In genomic region chr12:48157889-48158370, GRCh38 we compare ENCODE assay signal across 8 cellular contexts. TPM values are rescaled to one million over a fixed set of nuclear protein-coding genes. Genes with fewer than 3 reads are reported as not detected.
A peak's percentile ranks its signal among the peaks of the same experiment; 100 is the strongest.
DNase-seq lines count a peak whose midpoint lies in the region; ATAC-seq and TF ChIP-seq lines count a peak whose summit lies in the region.

No MANE protein-coding gene starts in this region.

- TF ChIP-seq EP300 in suprapubic skin (IDR thresholded peaks at IDR 0.05): no peak

- no peaks in the 10 kb centered on the region for H3K9me3 Mint-ChIP-seq in activated CD4-positive, alpha-beta T cell treated with anti-CD3 and anti-CD28 coated beads, Interleukin-2, amount 10 ng/mL, durations not matched to agents 24 days and 14 days
- H3K9me3 Mint-ChIP-seq in activated CD4-positive, alpha-beta memory T cell treated with anti-CD3 and anti-CD28 coated beads for 36 hours: no peaks in the 10 kb centered on the region

- H3K27ac Mint-ChIP-seq in activated CD4-positive, alpha-beta T cell treated with anti-CD3 and anti-CD28 coated beads, Interleukin-2, amount 10 ng/mL, durations not matched to agents 24 days and 14 days: peak overlapping the region; percentile 96
- peak overlapping the region; percentile 96 for H3K27ac Mint-ChIP-seq in activated CD4-positive, alpha-beta memory T cell treated with anti-CD3 and anti-CD28 coated beads for 36 hours

- peaks cover 24% of the 10 kb centered on the region for H3K4me1 Mint-ChIP-seq in activated CD4-positive, alpha-beta T cell treated with anti-CD3 and anti-CD28 coated beads, Interleukin-2, amount 10 ng/mL, durations not matched to agents 24 days and 14 days
- peaks cover 32% of the 10 kb centered on the region for H3K4me1 Mint-ChIP-seq in activated CD4-positive, alpha-beta memory T cell treated with anti-CD3 and anti-CD28 coated beads for 36 hours (ENCODE audit: low read depth)

- CTCF ChIA-PET in activated CD4-positive, alpha-beta memory T cell treated with anti-CD3 and anti-CD28 coated beads for 36 hours (lab: Charles Lee): interaction anchor here (0.7 to 3.1 kb wide), 11 partner anchors 16 to 460 kb away, joined by 3 to 16 read pairs (median 5); partner anchors contain the start of genes CCDC184, SENP1 and TMEM106C

- TF ChIP-seq POLR2A in suprapubic skin (IDR thresholded peaks at IDR 0.05): no peak

- 59% methylated on average over 3 of the region's 3 CpGs for WGBS in suprapubic skin

- peak overlapping the region; percentile 85 for H3K27ac ChIP-seq in suprapubic skin

- POLR2A ChIA-PET in activated CD4-positive, alpha-beta memory T cell treated with anti-CD3 and anti-CD28 coated beads for 36 hours (lab: Charles Lee): interaction anchor here (0.7 to 2.6 kb wide), 7 partner anchors 10 to 452 kb away, joined by 3 to 25 read pairs (median 5); partner anchors contain the start of genes CCDC184, RPAP3 and SENP1

- TF ChIP-seq CTCF in suprapubic skin (IDR thresholded peaks at IDR 0.05): no peak

- H3K9me3 ChIP-seq in iPS-18c (ENCODE audit: control insufficient read depth, insufficient read depth, low read length) (no peaks in the 10 kb centered on the region), suprapubic skin (no peaks in the 10 kb centered on the region)

- peaks cover 15% of the 10 kb centered on the region for H3K36me3 ChIP-seq in suprapubic skin

- ATAC-seq in GM18873 (IDR thresholded peaks at IDR 0.05; ENCODE audit: low FRiP score, unreplicated experiment): no peak

- peak; percentile 67 for DNase-seq in activated CD4-positive, alpha-beta T cell treated with anti-CD3 and anti-CD28 coated beads, Interleukin-2, amount 10 ng/mL, durations not matched to agents 24 days and 14 days
- no peak for DNase-seq in activated CD4-positive, alpha-beta T cell treated with anti-CD3 and anti-CD28 coated beads, Interleukin-2, amount 50 U/mL, for 4 hours
- DNase-seq in activated CD4-positive, alpha-beta memory T cell treated with anti-CD3 and anti-CD28 coated beads for 36 hours: peak; percentile 41
- DNase-seq in suprapubic skin (ENCODE audit: low spot score in 2 of 2): no peak
- no peak for DNase-seq in stimulated activated naive CD4-positive, alpha-beta T cell treated with Interleukin-2 at 50 U/mL for 16 hours (lab: John Stamatoyannopoulos, UW)
- no peak for DNase-seq in nucleus accumbens (lab: John Stamatoyannopoulos, UW)

- intact Hi-C loops in activated CD4-positive, alpha-beta T cell treated with anti-CD3 and anti-CD28 coated beads, Interleukin-2, amount 10 ng/mL, durations not matched to agents 24 days and 14 days (cut with micrococcal nuclease): loop anchor here (1.0 to 5.0 kb wide), 4 partner anchors 39 to 196 kb away; partner anchors contain the start of genes PFKM, SENP1 and TMEM106C
- intact Hi-C loops in activated CD4-positive, alpha-beta memory T cell treated with anti-CD3 and anti-CD28 coated beads for 36 hours (cut with micrococcal nuclease): loop anchor here (1.0 to 2.0 kb wide), 6 partner anchors 25 to 559 kb away; partner anchors contain the start of genes CCDC184, CCNT1, PFKM and SENP1

- no peaks in the 10 kb centered on the region for H3K27me3 ChIP-seq in suprapubic skin

- peaks cover 14% of the 10 kb centered on the region for H3K4me1 ChIP-seq in suprapubic skin

- H3K36me3 Mint-ChIP-seq in activated CD4-positive, alpha-beta T cell treated with anti-CD3 and anti-CD28 coated beads, Interleukin-2, amount 10 ng/mL, durations not matched to agents 24 days and 14 days (ENCODE audit: low read depth): peaks cover 14% of the 10 kb centered on the region
- peaks cover 6% of the 10 kb centered on the region for H3K36me3 Mint-ChIP-seq in activated CD4-positive, alpha-beta memory T cell treated with anti-CD3 and anti-CD28 coated beads for 36 hours

- H3K27me3 Mint-ChIP-seq in activated CD4-positive, alpha-beta T cell treated with anti-CD3 and anti-CD28 coated beads, Interleukin-2, amount 10 ng/mL, durations not matched to agents 24 days and 14 days: peaks cover 9% of the 10 kb centered on the region
- H3K27me3 Mint-ChIP-seq in activated CD4-positive, alpha-beta memory T cell treated with anti-CD3 and anti-CD28 coated beads for 36 hours: no peaks in the 10 kb centered on the region

- H3K4me3 ChIP-seq in iPS-18c (ENCODE audit: insufficient read depth, low read depth, low read length) (peak overlapping the region; percentile 11; the same call in 1 of the 2 replicates), suprapubic skin (peak overlapping the region; percentile 94)

- peak overlapping the region; percentile 98 for H3K4me3 Mint-ChIP-seq in activated CD4-positive, alpha-beta T cell treated with anti-CD3 and anti-CD28 coated beads, Interleukin-2, amount 10 ng/mL, durations not matched to agents 24 days and 14 days
- peak overlapping the region; percentile 94 for H3K4me3 Mint-ChIP-seq in activated CD4-positive, alpha-beta memory T cell treated with anti-CD3 and anti-CD28 coated beads for 36 hours

RNA-seq across cellular contexts. Expression of gene ASB8, which starts 0.6 kb away (rescaled TPM):
- total RNA-seq in activated CD4-positive, alpha-beta T cell treated with anti-CD3 and anti-CD28 coated beads, Interleukin-2, amount 10 ng/mL, durations not matched to agents 24 days and 14 days: 30.0 and 35.8 TPM in 2 replicates
- total RNA-seq in activated CD4-positive, alpha-beta memory T cell treated with anti-CD3 and anti-CD28 coated beads for 36 hours: 10 to 100 TPM; 31.4 to 33.6 TPM
- 10 to 100 TPM; 19.8 to 49.4 (median 23.6) TPM for total RNA-seq in suprapubic skin

RNA-seq across cellular contexts. Expression of gene CCDC184, which starts 25.5 kb away (rescaled TPM):
- 0.38 and 0.44 TPM in 2 replicates for total RNA-seq in activated CD4-positive, alpha-beta T cell treated with anti-CD3 and anti-CD28 coated beads, Interleukin-2, amount 10 ng/mL, durations not matched to agents 24 days and 14 days
- total RNA-seq in activated CD4-positive, alpha-beta memory T cell treated with anti-CD3 and anti-CD28 coated beads for 36 hours: under 1 TPM; 0.36 to 0.40 TPM
- under 1 TPM; 0.19 to 0.83 (median 0.60) TPM for total RNA-seq in suprapubic skin

RNA-seq across cellular contexts. Expression of gene PFKM, which starts 38.8 kb away (rescaled TPM):
- 87.3 and 93.2 TPM in 2 replicates for total RNA-seq in activated CD4-positive, alpha-beta T cell treated with anti-CD3 and anti-CD28 coated beads, Interleukin-2, amount 10 ng/mL, durations not matched to agents 24 days and 14 days
- total RNA-seq in activated CD4-positive, alpha-beta memory T cell treated with anti-CD3 and anti-CD28 coated beads for 36 hours: 10 to 100 TPM; 55.6 to 56.1 TPM
- total RNA-seq in suprapubic skin: 10 to 100 TPM; 20.4 to 31.2 (median 27.7) TPM

RNA-seq across cellular contexts. Expression of gene OR10AD1, which starts 45.2 kb away (rescaled TPM):
- total RNA-seq in activated CD4-positive, alpha-beta T cell treated with anti-CD3 and anti-CD28 coated beads, Interleukin-2, amount 10 ng/mL, durations not matched to agents 24 days and 14 days: not detected in 2 replicates
- not detected for total RNA-seq in activated CD4-positive, alpha-beta memory T cell treated with anti-CD3 and anti-CD28 coated beads for 36 hours
- total RNA-seq in suprapubic skin: not detected

RNA-seq across cellular contexts. Expression of gene SENP1, which starts 52.1 kb away (rescaled TPM):
- total RNA-seq in activated CD4-positive, alpha-beta T cell treated with anti-CD3 and anti-CD28 coated beads, Interleukin-2, amount 10 ng/mL, durations not matched to agents 24 days and 14 days: 55.4 and 58.6 TPM in 2 replicates
- total RNA-seq in activated CD4-positive, alpha-beta memory T cell treated with anti-CD3 and anti-CD28 coated beads for 36 hours: 10 to 100 TPM; 37.7 to 41.6 TPM
- total RNA-seq in suprapubic skin: 10 to 100 TPM; 13.5 to 25.5 (median 20.0) TPM

Comparison
In these comparisons a context has a peak if more than half of its experiments do, and no peak if none do; other contexts are left out.
1. DNase-seq: peak in activated CD4-positive, alpha-beta T cell treated with anti-CD3 and anti-CD28 coated beads, Interleukin-2, amount 10 ng/mL, durations not matched to agents 24 days and 14 days (single experiment) and activated CD4-positive, alpha-beta memory T cell treated with anti-CD3 and anti-CD28 coated beads for 36 hours (single experiment); none in activated CD4-positive, alpha-beta T cell treated with anti-CD3 and anti-CD28 coated beads, Interleukin-2, amount 50 U/mL, for 4 hours (0 of 2), suprapubic skin (0 of 2), stimulated activated naive CD4-positive, alpha-beta T cell treated with Interleukin-2 at 50 U/mL for 16 hours (single experiment) and nucleus accumbens (0 of 56).